ENCODE assay signal across 9 cellular contexts in genomic region chr9:5949103-5949699, GRCh38. TPM values are rescaled to one million over a fixed set of nuclear protein-coding genes. Genes with fewer than 3 reads are reported as not detected.
A peak's percentile ranks its signal among the peaks of the same experiment; 100 is the strongest.
DNase-seq lines count a peak whose midpoint lies in the region; ATAC-seq and TF ChIP-seq lines count a peak whose summit lies in the region.
"Had no signal": no experiment of that assay in that cellular context is flagged by ENCODE, and none has a peak within 500 bp of the region (broad histone marks: within the 10 kb centered on the region; RNA-seq: fewer than 3 reads in every experiment).

No MANE protein-coding gene starts in this region.

- H3K4me3 ChIP-seq in hepatocyte, result no peak overlapping the region

- no peaks in the 10 kb centered on the region for H3K9me3 Mint-ChIP-seq in activated CD8-positive, alpha-beta memory T cell treated with anti-CD3 and anti-CD28 coated beads, Interleukin-2, amount 10 ng/mL, durations not matched to agents 7 days and 5 days (ENCODE audit: low read depth)
- H3K9me3 Mint-ChIP-seq in T-helper 2 cell treated with Interferon-gamma antibody and Interleukin-4, amounts not matched to agents 5 μg/mL and 100 μg/mL, for 36 hours, result no peaks in the 10 kb centered on the region

- ATAC-seq in activated CD8-positive, alpha-beta memory T cell treated with anti-CD3 and anti-CD28 coated beads, Interleukin-2, amount 10 ng/mL, durations not matched to agents 7 days and 5 days, result peak; percentile 94
- ATAC-seq in HG03108 (IDR thresholded peaks at IDR 0.05; ENCODE audit: unreplicated experiment), result peak; percentile 63

- peak overlapping the region; percentile 56 for H3K4me2 ChIP-seq in hepatocyte

- peaks cover 34% of the 10 kb centered on the region for H3K4me1 Mint-ChIP-seq in activated CD8-positive, alpha-beta memory T cell treated with anti-CD3 and anti-CD28 coated beads, Interleukin-2, amount 10 ng/mL, durations not matched to agents 7 days and 5 days
- peaks cover 28% of the 10 kb centered on the region for H3K4me1 Mint-ChIP-seq in T-helper 2 cell treated with Interferon-gamma antibody and Interleukin-4, amounts not matched to agents 5 μg/mL and 100 μg/mL, for 36 hours (ENCODE audit: low read depth)

- H3K4me3 Mint-ChIP-seq in activated CD8-positive, alpha-beta memory T cell treated with anti-CD3 and anti-CD28 coated beads, Interleukin-2, amount 10 ng/mL, durations not matched to agents 7 days and 5 days, result peak overlapping the region; percentile 49
- H3K4me3 Mint-ChIP-seq in T-helper 2 cell treated with Interferon-gamma antibody and Interleukin-4, amounts not matched to agents 5 μg/mL and 100 μg/mL, for 36 hours, result peak overlapping the region; percentile 36

- no peaks in the 10 kb centered on the region for H3K27me3 ChIP-seq in hepatocyte

- H4K20me1 ChIP-seq in hepatocyte (ENCODE audit: insufficient read depth, poor library complexity, severe bottlenecking), result no peaks in the 10 kb centered on the region

- H2AFZ ChIP-seq in hepatocyte, result no peak overlapping the region

- H3K27me3 Mint-ChIP-seq in activated CD8-positive, alpha-beta memory T cell treated with anti-CD3 and anti-CD28 coated beads, Interleukin-2, amount 10 ng/mL, durations not matched to agents 7 days and 5 days, result no peaks in the 10 kb centered on the region
- no peaks in the 10 kb centered on the region for H3K27me3 Mint-ChIP-seq in T-helper 2 cell treated with Interferon-gamma antibody and Interleukin-4, amounts not matched to agents 5 μg/mL and 100 μg/mL, for 36 hours (ENCODE audit: low read depth)

- H3K36me3 Mint-ChIP-seq in activated CD8-positive, alpha-beta memory T cell treated with anti-CD3 and anti-CD28 coated beads, Interleukin-2, amount 10 ng/mL, durations not matched to agents 7 days and 5 days, result no peaks in the 10 kb centered on the region
- peaks cover 4% of the 10 kb centered on the region for H3K36me3 Mint-ChIP-seq in T-helper 2 cell treated with Interferon-gamma antibody and Interleukin-4, amounts not matched to agents 5 μg/mL and 100 μg/mL, for 36 hours (ENCODE audit: low read depth)

- no peaks in the 10 kb centered on the region for H3K36me3 ChIP-seq in hepatocyte (replicated peaks; ENCODE audit: insufficient read depth, low read depth)

- H3K27ac Mint-ChIP-seq in activated CD8-positive, alpha-beta memory T cell treated with anti-CD3 and anti-CD28 coated beads, Interleukin-2, amount 10 ng/mL, durations not matched to agents 7 days and 5 days, result peak overlapping the region; percentile 34
- no peak overlapping the region for H3K27ac Mint-ChIP-seq in T-helper 2 cell treated with Interferon-gamma antibody and Interleukin-4, amounts not matched to agents 5 μg/mL and 100 μg/mL, for 36 hours

- no peaks in the 10 kb centered on the region for H3K9me3 ChIP-seq in hepatocyte (ENCODE audit: low read depth)

- CTCF ChIA-PET in activated CD8-positive, alpha-beta memory T cell treated with anti-CD3 and anti-CD28 coated beads, Interleukin-2, amount 10 ng/mL, durations not matched to agents 7 days and 5 days (lab: Charles Lee), result interaction anchor here (0.6 to 1.0 kb wide), 3 partner anchors 28 to 98 kb away, joined by 3 read pairs; no protein-coding TSS in a partner anchor

- peak; percentile 64 for DNase-seq in activated CD8-positive, alpha-beta memory T cell treated with anti-CD3 and anti-CD28 coated beads, Interleukin-2, amount 10 ng/mL, durations not matched to agents 7 days and 5 days
- DNase-seq in activated CD8-positive, alpha-beta memory T cell treated with anti-CD3 and anti-CD28 coated beads, Interleukin-2, amount 50 U/mL, for 48 hours, result no peak
- peak; percentile 17 for DNase-seq in T-helper 2 cell treated with Interferon-gamma antibody and Interleukin-4, amounts not matched to agents 5 μg/mL and 100 μg/mL, for 36 hours (ENCODE audit: low spot score)
- DNase-seq in hepatocyte (ENCODE audit: low spot score) (peak; percentile 4), NCI-H69 (lab: John Stamatoyannopoulos, UW) (no peak), DMS114 treated with DMSO at 0.1 percent for 48 hours (lab: John Stamatoyannopoulos, UW; ENCODE audit: unreplicated experiment) (no peak), NCI-H1105 (lab: John Stamatoyannopoulos, UW) (no peak)

- no peak overlapping the region for H3K27ac ChIP-seq in hepatocyte

- no peak for TF ChIP-seq CTCF in hepatocyte (IDR thresholded peaks at IDR 0.05; ENCODE audit: poor library complexity)

- H3K4me1 ChIP-seq in hepatocyte (ENCODE audit: insufficient read depth), result peaks cover 5% of the 10 kb centered on the region

- H3K9me2 ChIP-seq in hepatocyte (replicated peaks; ENCODE audit: insufficient read depth), result no peaks in the 10 kb centered on the region

- no peaks in the 10 kb centered on the region for H3K79me2 ChIP-seq in hepatocyte

- 36% methylated on average over 5 of the region's 5 CpGs for WGBS in hepatocyte (ENCODE audit: low lambda C conversion rate, missing lambda C conversion rate)

RNA-seq across cellular contexts. Expression of gene MLANA, which starts 58.5 kb away (rescaled TPM):
- not detected for total RNA-seq in activated CD8-positive, alpha-beta memory T cell treated with anti-CD3 and anti-CD28 coated beads, Interleukin-2, amount 10 ng/mL, durations not matched to agents 7 days and 5 days
- total RNA-seq in hepatocyte, result not detected in 2 replicates
- not detected in 2 replicates for polyA plus RNA-seq in hepatocyte
- polyA plus RNA-seq: adipose tissue had no signal

Comparison
In these comparisons a context has a peak if more than half of its experiments do, and no peak if none do; other contexts are left out.
1. DNase-seq: peak in activated CD8-positive, alpha-beta memory T cell treated with anti-CD3 and anti-CD28 coated beads, Interleukin-2, amount 10 ng/mL, durations not matched to agents 7 days and 5 days (single experiment), T-helper 2 cell treated with Interferon-gamma antibody and Interleukin-4, amounts not matched to agents 5 μg/mL and 100 μg/mL, for 36 hours (single experiment) and hepatocyte (single experiment); none in activated CD8-positive, alpha-beta memory T cell treated with anti-CD3 and anti-CD28 coated beads, Interleukin-2, amount 50 U/mL, for 48 hours (single experiment), NCI-H69 (single experiment), DMS114 treated with DMSO at 0.1 percent for 48 hours (single experiment) and NCI-H1105 (single experiment).